In the genomic region with DNA sequence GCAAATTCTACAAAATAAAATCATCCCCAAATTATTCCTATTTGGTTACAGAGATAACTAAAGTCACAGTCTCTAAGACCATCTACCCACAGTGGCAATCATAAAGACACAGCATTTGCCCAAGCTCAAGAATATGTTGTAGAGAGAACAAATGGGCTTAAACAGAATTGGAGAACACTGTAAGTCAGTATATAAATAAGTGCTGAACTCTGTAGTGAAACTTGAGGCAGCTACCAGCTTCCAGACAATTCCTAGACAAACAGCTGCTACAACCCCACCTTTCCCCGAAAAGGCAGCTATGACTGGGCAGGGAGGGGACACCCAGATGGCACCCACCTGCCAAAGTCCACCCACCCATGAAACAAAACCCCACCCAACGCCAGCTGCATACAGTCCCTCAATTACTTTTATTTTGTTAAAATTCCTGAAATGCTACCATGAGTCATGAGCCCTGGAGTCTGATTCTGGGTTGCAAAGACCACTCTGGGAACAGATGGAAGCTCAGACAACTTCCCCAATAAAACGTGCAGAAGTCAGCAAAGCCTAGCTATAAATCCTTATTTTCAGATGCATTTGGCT, we compare ENCODE assay signal across 13 cellular contexts. TPM values are rescaled to one million over a fixed set of nuclear protein-coding genes. Genes with fewer than 3 reads are reported as not detected.
DNase-seq lines count a peak whose midpoint lies in the region; ATAC-seq and TF ChIP-seq lines count a peak whose summit lies in the region.
"Had no signal": no experiment of that assay in that cellular context is flagged by ENCODE, and none has a peak within 500 bp of the region (broad histone marks: within the 10 kb centered on the region; RNA-seq: fewer than 3 reads in every experiment).

No MANE protein-coding gene starts in this region.

- H3K27ac ChIP-seq in RWPE2 (ENCODE audit: poor library complexity, severe bottlenecking) (peak overlapping the region; percentile 70), stomach (peak overlapping the region in 4 of 5 donors; percentile 34 to 90 (median 61))

- H3K9me3 ChIP-seq in RWPE2 (ENCODE audit: severe bottlenecking) (peaks cover 3% of the 10 kb centered on the region), stomach (peaks cover under 1 to 10% (median 7%) of the 10 kb centered on the region in 4 donors)

- H3K4me3 ChIP-seq in RWPE2 (ENCODE audit: severe bottlenecking) (no peak overlapping the region), foreskin fibroblast (ENCODE audit: low read depth in 1 of 2, low read length in 2 of 2) (no peak overlapping the region), stomach (no peak overlapping the region)

- WGBS in stomach, 5 donors: 28 to 66% (median 41%) methylated on average over 3 of the region's 3 CpGs

- ATAC-seq in RWPE2 (ENCODE audit: low read depth): peak; percentile 57
- ATAC-seq: activated CD8-positive, alpha-beta memory T cell treated with anti-CD3 and anti-CD28 coated beads, Interleukin-2, amount 10 ng/mL, durations not matched to agents 7 days and 5 days; stimulated activated effector memory CD8-positive, alpha-beta T cell treated with anti-CD3 and anti-CD28 coated beads, Interleukin-12 subunit alpha, Interleukin-12 subunit beta, amount 100 ng/mL, for 72 hours had no signal

- H3K9me3 Mint-ChIP-seq in activated T-helper 2 cell treated with anti-CD3 and anti-CD28 coated beads, Interferon-gamma antibody, Interleukin-2, Interleukin-4, amounts not matched to agents 10 μg/mL and 5 μg/mL and 100 μg/mL, durations not matched to agents 14 hours and 24 hours and 36 hours: peaks cover 16% of the 10 kb centered on the region

- TF ChIP-seq CTCF in RWPE2 (IDR thresholded peaks at IDR 0.05; ENCODE audit: poor library complexity, severe bottlenecking) (no peak), foreskin fibroblast (IDR thresholded peaks at IDR 0.05; ENCODE audit: low read depth, low read length) (no peak), stomach (IDR thresholded peaks at IDR 0.05) (no peak)

- DNase-seq in HCEC 1CT (peak; percentile 20), RWPE2 (ENCODE audit: low spot score) (no peak), foreskin fibroblast (peak; percentile 36 to 70), stomach (no peak), cerebellum (ENCODE audit: low spot score) (no peak)
- DNase-seq in activated T-helper 2 cell treated with anti-CD3 and anti-CD28 coated beads, Interferon-gamma antibody, Interleukin-2, Interleukin-4, amounts not matched to agents 10 μg/mL and 5 μg/mL and 100 μg/mL, durations not matched to agents 14 hours and 24 hours and 36 hours (ENCODE audit: low spot score): no peak
- DNase-seq in stimulated activated CD4-positive, alpha-beta T cell treated with anti-CD3 and anti-CD28 coated beads, Interleukin-4, amount 100 ng/mL, for 1 hour: no peak
- DNase-seq: activated CD8-positive, alpha-beta memory T cell treated with anti-CD3 and anti-CD28 coated beads, Interleukin-2, amount 10 ng/mL, durations not matched to agents 7 days and 5 days; anterior cingulate cortex; DMS79; MM.1S had no signal

- peaks cover 37% of the 10 kb centered on the region for H3K36me3 Mint-ChIP-seq in activated T-helper 2 cell treated with anti-CD3 and anti-CD28 coated beads, Interferon-gamma antibody, Interleukin-2, Interleukin-4, amounts not matched to agents 10 μg/mL and 5 μg/mL and 100 μg/mL, durations not matched to agents 14 hours and 24 hours and 36 hours (ENCODE audit: low read depth)

- peaks cover 30% of the 10 kb centered on the region for H3K4me1 Mint-ChIP-seq in activated T-helper 2 cell treated with anti-CD3 and anti-CD28 coated beads, Interferon-gamma antibody, Interleukin-2, Interleukin-4, amounts not matched to agents 10 μg/mL and 5 μg/mL and 100 μg/mL, durations not matched to agents 14 hours and 24 hours and 36 hours (ENCODE audit: low read depth)

- no peaks in the 10 kb centered on the region for H3K27me3 Mint-ChIP-seq in activated T-helper 2 cell treated with anti-CD3 and anti-CD28 coated beads, Interferon-gamma antibody, Interleukin-2, Interleukin-4, amounts not matched to agents 10 μg/mL and 5 μg/mL and 100 μg/mL, durations not matched to agents 14 hours and 24 hours and 36 hours (ENCODE audit: low read depth)
- H3K27me3 Mint-ChIP-seq: activated CD8-positive, alpha-beta memory T cell treated with anti-CD3 and anti-CD28 coated beads, Interleukin-2, amount 10 ng/mL, durations not matched to agents 7 days and 5 days had no signal

- H3K36me3 ChIP-seq in RWPE2 (ENCODE audit: low read depth) (0 out of 2 replicates have a peak, but pooled peaks cover under 1% of the 10 kb centered on the region), stomach (peaks cover 0 to 5% (median 2%) of the 10 kb centered on the region in 4 donors)

- no peak for TF ChIP-seq EP300 in stomach (IDR thresholded peaks at IDR 0.05)

- no peak overlapping the region for H3K4me3 Mint-ChIP-seq in activated T-helper 2 cell treated with anti-CD3 and anti-CD28 coated beads, Interferon-gamma antibody, Interleukin-2, Interleukin-4, amounts not matched to agents 10 μg/mL and 5 μg/mL and 100 μg/mL, durations not matched to agents 14 hours and 24 hours and 36 hours (ENCODE audit: low read depth)
- H3K4me3 Mint-ChIP-seq: activated CD8-positive, alpha-beta memory T cell treated with anti-CD3 and anti-CD28 coated beads, Interleukin-2, amount 10 ng/mL, durations not matched to agents 7 days and 5 days; memory B cell; stimulated activated effector memory CD8-positive, alpha-beta T cell treated with anti-CD3 and anti-CD28 coated beads, Interleukin-12 subunit alpha, Interleukin-12 subunit beta, amount 100 ng/mL, for 72 hours had no signal

- no peak for TF ChIP-seq POLR2A in stomach (IDR thresholded peaks at IDR 0.05)

- no peak overlapping the region for H3K27ac Mint-ChIP-seq in activated T-helper 2 cell treated with anti-CD3 and anti-CD28 coated beads, Interferon-gamma antibody, Interleukin-2, Interleukin-4, amounts not matched to agents 10 μg/mL and 5 μg/mL and 100 μg/mL, durations not matched to agents 14 hours and 24 hours and 36 hours
- H3K27ac Mint-ChIP-seq: activated CD8-positive, alpha-beta memory T cell treated with anti-CD3 and anti-CD28 coated beads, Interleukin-2, amount 10 ng/mL, durations not matched to agents 7 days and 5 days; memory B cell; stimulated activated effector memory CD8-positive, alpha-beta T cell treated with anti-CD3 and anti-CD28 coated beads, Interleukin-12 subunit alpha, Interleukin-12 subunit beta, amount 100 ng/mL, for 72 hours had no signal

- H3K27me3 ChIP-seq in RWPE2 (ENCODE audit: insufficient read depth, poor library complexity, severe bottlenecking): no peaks in the 10 kb centered on the region
- H3K27me3 ChIP-seq in stomach: no peaks in the 10 kb centered on the region

- intact Hi-C loops in stomach (cut with DNase I; ENCODE audit: low total_unique reads): no loop called here
- intact Hi-C loops in activated T-helper 2 cell treated with anti-CD3 and anti-CD28 coated beads, Interferon-gamma antibody, Interleukin-2, Interleukin-4, amounts not matched to agents 10 μg/mL and 5 μg/mL and 100 μg/mL, durations not matched to agents 14 hours and 24 hours and 36 hours (cut with micrococcal nuclease): no loop called here

- peaks cover 46% of the 10 kb centered on the region for H3K4me1 ChIP-seq in RWPE2 (ENCODE audit: insufficient read depth, poor library complexity, severe bottlenecking)
- peaks cover 56 to 80% (median 68%) of the 10 kb centered on the region in 4 donors for H3K4me1 ChIP-seq in stomach

RNA-seq across cellular contexts. Expression of gene RELL1, which starts 24.4 kb away (rescaled TPM):
- 100 to 1,000 TPM in 1 of 5 donors, 10 to 100 TPM in 3, 1 to 10 TPM in 1; 2.9 to 113 (median 92.5) TPM for total RNA-seq in stomach
- polyA plus RNA-seq in stomach: 1 to 10 TPM; 1.3 to 8.3 (median 2.4) TPM
- 19.3 and 22.2 TPM in 2 replicates for total RNA-seq in activated T-helper 2 cell treated with anti-CD3 and anti-CD28 coated beads, Interferon-gamma antibody, Interleukin-2, Interleukin-4, amounts not matched to agents 10 μg/mL and 5 μg/mL and 100 μg/mL, durations not matched to agents 14 hours and 24 hours and 36 hours
- 57.6 TPM for total RNA-seq in cerebellum

Comparison
In these comparisons a context has a peak if more than half of its experiments do, and no peak if none do; other contexts are left out.
1. DNase-seq: peak in HCEC 1CT (single experiment) and foreskin fibroblast (2 of 2); none in RWPE2 (single experiment), stomach (single experiment), activated T-helper 2 cell treated with anti-CD3 and anti-CD28 coated beads, Interferon-gamma antibody, Interleukin-2, Interleukin-4, amounts not matched to agents 10 μg/mL and 5 μg/mL and 100 μg/mL, durations not matched to agents 14 hours and 24 hours and 36 hours (single experiment), stimulated activated CD4-positive, alpha-beta T cell treated with anti-CD3 and anti-CD28 coated beads, Interleukin-4, amount 100 ng/mL, for 1 hour (single experiment) and cerebellum (single experiment).